ENCODE assay signal across 28 cellular contexts in genomic region chr19:51815038-51815437, GRCh38. TPM values are rescaled to one million over a fixed set of nuclear protein-coding genes. Genes with fewer than 3 reads are reported as not detected.
"Had no signal": no experiment of that assay in that cellular context is flagged by ENCODE, and none has a peak within 500 bp of the region (broad histone marks: within the 10 kb centered on the region; RNA-seq: fewer than 3 reads in every experiment).

No MANE protein-coding gene starts in this region.

- H3K27me3 Mint-ChIP-seq: activated CD8-positive, alpha-beta T cell treated with anti-CD3 and anti-CD28 coated beads for 36 hours; activated naive CD4-positive, alpha-beta T cell treated with anti-CD3 and anti-CD28 coated beads, Interleukin-2, amount 50 U/mL, for 24 hours; T-cell had no signal

- DNase-seq: activated CD4-positive, alpha-beta T cell treated with anti-CD3 and anti-CD28 coated beads for 4 hours; activated CD8-positive, alpha-beta memory T cell treated with anti-CD3 and anti-CD28 coated beads, Interleukin-2, amount 50 U/mL, for 48 hours; activated CD8-positive, alpha-beta T cell treated with anti-CD3 and anti-CD28 coated beads for 36 hours; activated effector memory CD4-positive, alpha-beta T cell treated with Interleukin-2 at 50 U/mL for 16 hours; activated naive CD4-positive, alpha-beta T cell; activated T-cell treated with anti-CD3 and anti-CD28 coated beads, Interleukin-2, amount 50 U/mL, for 1 hour; aorta; caudate nucleus; MG63; NCI-H1092 treated with DMSO at 0.1 percent for 48 hours; NCI-H1436; NCI-H1694 treated with DMSO at 0.1 percent for 48 hours; NCI-H2029 treated with DMSO at 0.1 percent for 48 hours; NCI-H446; NCI-H524; RPMI8226; T-cell had no signal

- H3K4me3 ChIP-seq: breast epithelium, MG63, SK-N-MC had no signal

- H3K4me1 Mint-ChIP-seq: activated naive CD4-positive, alpha-beta T cell treated with anti-CD3 and anti-CD28 coated beads, Interleukin-2, amount 50 U/mL, for 24 hours; IgD-negative memory B cell; T-cell had no signal

- H3K9me3 ChIP-seq: breast epithelium, MG63 had no signal

- H3K4me3 Mint-ChIP-seq: activated CD8-positive, alpha-beta T cell treated with anti-CD3 and anti-CD28 coated beads for 36 hours; activated naive CD4-positive, alpha-beta T cell treated with anti-CD3 and anti-CD28 coated beads, Interleukin-2, amount 50 U/mL, for 24 hours; activated T-helper 1 cell treated with anti-CD3 and anti-CD28 coated beads, Interleukin-12 subunit alpha, Interleukin-12 subunit beta, Interleukin-2, Interleukin-4 antibody, amounts not matched to agents 30 ng/mL and 10 ng/mL and 1 ng/mL, durations not matched to agents 14 hours and 24 hours and 36 hours; IgD-negative memory B cell; T-cell had no signal

- H3K36me3 ChIP-seq: breast epithelium, MG63 had no signal

- H3K27me3 ChIP-seq: breast epithelium, MG63 had no signal

- H3K4me2 ChIP-seq: KMS-11 had no signal

- H3K27ac ChIP-seq: breast epithelium, KMS-11, SK-N-MC had no signal

- H3K4me1 ChIP-seq: breast epithelium had no signal

- H3K36me3 Mint-ChIP-seq: IgD-negative memory B cell had no signal

- ATAC-seq: activated CD4-positive, CD25-positive, alpha-beta regulatory T cell treated with anti-CD3 and anti-CD28 coated beads, Interleukin-2, amount 50 U/mL, for 24 hours; activated CD8-positive, alpha-beta T cell treated with anti-CD3 and anti-CD28 coated beads for 36 hours; Panc1; Right ventricle myocardium inferior; T-cell had no signal

- H3K27ac Mint-ChIP-seq: activated CD8-positive, alpha-beta T cell treated with anti-CD3 and anti-CD28 coated beads for 36 hours; activated naive CD4-positive, alpha-beta T cell treated with anti-CD3 and anti-CD28 coated beads, Interleukin-2, amount 50 U/mL, for 24 hours; activated T-helper 1 cell treated with anti-CD3 and anti-CD28 coated beads, Interleukin-12 subunit alpha, Interleukin-12 subunit beta, Interleukin-2, Interleukin-4 antibody, amounts not matched to agents 30 ng/mL and 10 ng/mL and 1 ng/mL, durations not matched to agents 14 hours and 24 hours and 36 hours; IgD-negative memory B cell; T-cell had no signal

- H3K9ac ChIP-seq: KMS-11 had no signal

RNA-seq across cellular contexts. Expression of gene FPR3, which starts 20.1 kb away (rescaled TPM):
- total RNA-seq: activated CD8-positive, alpha-beta T cell treated with anti-CD3 and anti-CD28 coated beads for 36 hours; activated T-helper 1 cell treated with anti-CD3 and anti-CD28 coated beads, Interleukin-12 subunit alpha, Interleukin-12 subunit beta, Interleukin-2, Interleukin-4 antibody, amounts not matched to agents 30 ng/mL and 10 ng/mL and 1 ng/mL, durations not matched to agents 14 hours and 24 hours and 36 hours; OCI-LY7; T-helper 2 cell treated with Interferon-gamma antibody and Interleukin-4, amounts not matched to agents 100 ng/mL and 5 ng/mL, for 36 hours had no signal
- polyA plus RNA-seq: IgD-negative memory B cell had no signal

RNA-seq across cellular contexts. Expression of gene FPR2, which starts 54.1 kb away (rescaled TPM):
- total RNA-seq: activated CD8-positive, alpha-beta T cell treated with anti-CD3 and anti-CD28 coated beads for 36 hours; activated T-helper 1 cell treated with anti-CD3 and anti-CD28 coated beads, Interleukin-12 subunit alpha, Interleukin-12 subunit beta, Interleukin-2, Interleukin-4 antibody, amounts not matched to agents 30 ng/mL and 10 ng/mL and 1 ng/mL, durations not matched to agents 14 hours and 24 hours and 36 hours; OCI-LY7; T-cell; T-helper 2 cell treated with Interferon-gamma antibody and Interleukin-4, amounts not matched to agents 100 ng/mL and 5 ng/mL, for 36 hours had no signal
- polyA plus RNA-seq: IgD-negative memory B cell had no signal
